8 cellular contexts compared by ENCODE assay signal in the genomic region with DNA sequence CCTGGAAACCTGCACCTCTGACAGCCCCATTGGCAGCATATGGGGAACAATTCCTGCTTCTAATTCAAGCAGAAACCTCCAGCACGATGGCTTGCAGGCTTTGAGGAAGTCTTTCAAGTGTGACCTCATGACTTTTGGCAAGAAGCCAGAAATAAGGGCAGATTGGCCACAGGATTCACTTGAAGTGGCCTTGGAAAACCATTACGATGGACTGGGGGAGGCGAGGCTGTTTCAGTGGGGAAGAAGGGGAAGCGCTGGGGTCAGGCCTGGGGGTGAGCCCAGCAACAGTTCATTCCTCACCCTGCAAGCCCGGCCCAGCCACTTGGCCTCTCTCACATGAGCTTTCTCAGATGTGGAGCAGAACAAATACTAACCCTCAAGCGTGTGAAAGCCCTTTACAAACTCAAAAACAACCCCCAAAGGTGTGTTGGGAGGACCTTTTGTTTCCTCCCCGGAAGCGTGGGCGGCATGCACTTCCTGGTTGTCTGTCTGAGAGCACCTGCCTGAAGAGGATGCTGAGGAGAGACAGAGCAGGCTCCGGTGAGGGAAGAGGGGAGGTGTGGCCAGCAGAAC. TPM values are rescaled to one million over a fixed set of nuclear protein-coding genes. Genes with fewer than 3 reads are reported as not detected.
DNase-seq lines count a peak whose midpoint lies in the region; ATAC-seq and TF ChIP-seq lines count a peak whose summit lies in the region.

No MANE protein-coding gene starts in this region.

- peaks cover 32% of the 10 kb centered on the region for H3K9me3 ChIP-seq in WERI-Rb-1 (ENCODE audit: severe bottlenecking)

- H3K27ac ChIP-seq in WERI-Rb-1, result peak overlapping the region; percentile 80

- TF ChIP-seq CTCF in WERI-Rb-1 (IDR thresholded peaks at IDR 0.05; ENCODE audit: low read depth, low read length) (no peak), cardiac fibroblast (IDR thresholded peaks at IDR 0.05; ENCODE audit: low read depth, low read length) (no peak)

- H3K27me3 ChIP-seq in WERI-Rb-1 (ENCODE audit: insufficient read depth, low read depth, severe bottlenecking), result no peaks in the 10 kb centered on the region

- H3K36me3 ChIP-seq in WERI-Rb-1, result no peaks in the 10 kb centered on the region; the same call in 1 of the 2 replicates

- in situ Hi-C loops in ACHN (cut with HindIII; ENCODE audit: low pct_ligation_motif_present, low pct_unique_long_range_greater_than_20kb, low sequenced_read_pairs), result no loop called here

- H3K27me3 Mint-ChIP-seq in memory B cell, result no peaks in the 10 kb centered on the region

- H3K4me3 ChIP-seq in WERI-Rb-1 (ENCODE audit: low read depth, low read length) (no peak overlapping the region), cardiac fibroblast (replicated peaks in 1 of 2; ENCODE audit: low read depth in 2 of 2, low read length in 2 of 2) (no peak overlapping the region)

- DNase-seq in ACHN (peak; percentile 88), M059J (ENCODE audit: low read depth) (peak; percentile 96), WERI-Rb-1 (peak; percentile 48), cardiac fibroblast (ENCODE audit: low read depth in 2 of 2) (peak; percentile 62 to 66), memory B cell (ENCODE audit: low spot score in 2 of 2) (peak; percentile 69 to 76), NCI-H1930 (lab: John Stamatoyannopoulos, UW) (no peak)
- DNase-seq in stimulated activated CD8-positive, alpha-beta memory T cell treated with anti-CD3 and anti-CD28 coated beads, Interleukin-4, amount 100 ng/mL, for 4 hours (ENCODE audit: low read depth in 2 of 2, low spot score in 1 of 2), result peak; percentile 79 to 80

- peak overlapping the region; percentile 94 for H3K27ac Mint-ChIP-seq in memory B cell

- peaks cover 3% of the 10 kb centered on the region for H3K9me3 Mint-ChIP-seq in memory B cell

- ATAC-seq in GM19035 (IDR thresholded peaks at IDR 0.05; ENCODE audit: unreplicated experiment), result peak; percentile 67
- ATAC-seq in memory B cell (ENCODE audit: low read depth), result peak; percentile 87

- peaks cover 3% of the 10 kb centered on the region for H3K36me3 Mint-ChIP-seq in memory B cell

- peaks cover 34% of the 10 kb centered on the region for H3K4me1 Mint-ChIP-seq in memory B cell

- peak overlapping the region; percentile 64 for H3K4me3 Mint-ChIP-seq in memory B cell

RNA-seq across cellular contexts. Expression of gene EEIG1, which starts 26.9 kb away (rescaled TPM):
- total RNA-seq in M059J (2014; rRNA removed; shearing (Covaris generic)), result 4.3 and 35.5 TPM in 2 replicates

RNA-seq across cellular contexts. Expression of gene NAIF1, which starts 59.5 kb away (rescaled TPM):
- total RNA-seq in M059J (2014; rRNA removed; shearing (Covaris generic)), result 10.5 and 13.7 TPM in 2 replicates

Comparison
In these comparisons a context has a peak if more than half of its experiments do, and no peak if none do; other contexts are left out.
1. DNase-seq: peak in ACHN (single experiment), M059J (single experiment), WERI-Rb-1 (single experiment), cardiac fibroblast (2 of 2), memory B cell (2 of 2) and stimulated activated CD8-positive, alpha-beta memory T cell treated with anti-CD3 and anti-CD28 coated beads, Interleukin-4, amount 100 ng/mL, for 4 hours (2 of 2); none in NCI-H1930 (0 of 2).